ENCODE assay signal across 8 cellular contexts in the genomic region with DNA sequence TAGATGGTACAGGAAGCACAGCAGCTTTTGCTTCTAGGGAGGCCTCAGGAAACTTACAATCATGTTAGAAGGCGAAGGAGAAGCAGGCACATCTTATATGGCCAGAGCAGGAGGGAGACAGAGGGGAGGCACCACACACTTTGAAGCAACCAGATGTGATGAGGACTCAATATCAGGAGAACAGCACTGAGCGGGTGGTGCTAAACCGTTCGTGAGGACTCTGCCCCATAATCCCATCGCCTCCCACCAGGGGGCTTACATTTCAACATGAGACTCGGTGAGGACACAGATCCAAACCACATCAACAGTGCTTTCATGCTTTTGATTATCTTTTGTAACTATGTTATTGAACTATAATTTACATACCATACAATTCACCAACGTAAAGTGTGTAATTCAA. TPM values are rescaled to one million over a fixed set of nuclear protein-coding genes. Genes with fewer than 3 reads are reported as not detected.
DNase-seq lines count a peak whose midpoint lies in the region; ATAC-seq and TF ChIP-seq lines count a peak whose summit lies in the region.

No MANE protein-coding gene starts in this region.

- H3K27me3 ChIP-seq in gastrocnemius medialis: no peaks in the 10 kb centered on the region

- in situ Hi-C loops in gastrocnemius medialis (cut with MboI; ENCODE audit: low sequenced_read_pairs in 4 of 4): no loop called here

- peaks cover 0 to 49% of the 10 kb centered on the region in 2 donors for H3K36me3 ChIP-seq in gastrocnemius medialis

- no peak for TF ChIP-seq POLR2A in gastrocnemius medialis (IDR thresholded peaks at IDR 0.05)

- H3K27ac ChIP-seq in gastrocnemius medialis: peak overlapping the region; percentile 46 to 80 (median 70)

- H3K9me3 ChIP-seq in gastrocnemius medialis: no peaks in the 10 kb centered on the region

- H3K4me3 ChIP-seq in gastrocnemius medialis: no peak overlapping the region

- DNase-seq in EL (peak; percentile 51), RPMI8226 (peak; percentile 26), gastrocnemius medialis (no peak), inferior parietal cortex (ENCODE audit: extremely low spot score) (no peak), NCI-H2196 treated with DMSO at 0.1 percent for 48 hours (lab: John Stamatoyannopoulos, UW; ENCODE audit: unreplicated experiment) (no peak), NCI-H1092 (lab: John Stamatoyannopoulos, UW) (no peak)
- DNase-seq in central memory CD4-positive, alpha-beta T cell: peak; percentile 15

- TF ChIP-seq CTCF in gastrocnemius medialis (IDR thresholded peaks at IDR 0.05 in 4 of 5, conservative IDR thresholded peaks at IDR 0.05 in 1 of 5): no peak

- intact Hi-C loops in gastrocnemius medialis (cut with DNase I; ENCODE audit: low total_unique reads): no loop called here

- peaks cover 0 to 4% of the 10 kb centered on the region in 2 donors for H3K4me1 ChIP-seq in gastrocnemius medialis

- peak in 1 of 2 donors; percentile 18 for ATAC-seq in gastrocnemius medialis
- no peak for ATAC-seq in GM18861 (IDR thresholded peaks at IDR 0.05; ENCODE audit: unreplicated experiment)

RNA-seq across cellular contexts. Expression of a gene that starts 7.6 kb away (rescaled TPM):
- 1 to 10 TPM; 3.0 to 5.4 (median 3.1) TPM for total RNA-seq in gastrocnemius medialis

RNA-seq across cellular contexts. Expression of a gene that starts 31.2 kb away (rescaled TPM):
- 10 to 100 TPM; 23.2 to 38.4 (median 28.0) TPM for total RNA-seq in gastrocnemius medialis

RNA-seq across cellular contexts. Expression of a gene that starts 44.9 kb away (rescaled TPM):
- total RNA-seq in gastrocnemius medialis: 1 to 10 TPM; 2.7 to 4.8 (median 4.3) TPM

Comparison
In these comparisons a context has a peak if more than half of its experiments do, and no peak if none do; other contexts are left out.
1. DNase-seq: peak in EL (single experiment), RPMI8226 (single experiment) and central memory CD4-positive, alpha-beta T cell (single experiment); none in gastrocnemius medialis (0 of 2), inferior parietal cortex (single experiment), NCI-H2196 treated with DMSO at 0.1 percent for 48 hours (single experiment) and NCI-H1092 (single experiment).